ENCODE assay signal across 8 cellular contexts in genomic region chr14:22982013-22982476, GRCh38. TPM values are rescaled to one million over a fixed set of nuclear protein-coding genes. Genes with fewer than 3 reads are reported as not detected.
DNase-seq lines count a peak whose midpoint lies in the region; TF ChIP-seq lines count a peak whose summit lies in the region.

No MANE protein-coding gene starts in this region.

- no peaks in the 10 kb centered on the region for H3K9me3 Mint-ChIP-seq in activated T-helper 2 cell treated with anti-CD3 and anti-CD28 coated beads, Interferon-gamma antibody, Interleukin-2, Interleukin-4, amounts not matched to agents 10 μg/mL and 5 μg/mL and 100 μg/mL, durations not matched to agents 14 hours and 24 hours and 36 hours
- no peaks in the 10 kb centered on the region for H3K9me3 Mint-ChIP-seq in immature natural killer cell

- H3K27me3 Mint-ChIP-seq in activated T-helper 2 cell treated with anti-CD3 and anti-CD28 coated beads, Interferon-gamma antibody, Interleukin-2, Interleukin-4, amounts not matched to agents 10 μg/mL and 5 μg/mL and 100 μg/mL, durations not matched to agents 14 hours and 24 hours and 36 hours (ENCODE audit: low read depth), result peaks cover 19% of the 10 kb centered on the region
- H3K27me3 Mint-ChIP-seq in immature natural killer cell (ENCODE audit: low read depth in 3 of 3), result peaks cover 2 to 3% (median 2%) of the 10 kb centered on the region in 3 donors

- peak overlapping the region; percentile 70 to 78 (median 72) for H3K4me3 ChIP-seq in stomach

- 0 to 2% (median 1%) methylated on average over 26 to 36 of the region's 36 CpGs for WGBS in stomach, 5 donors

- peaks cover 0 to under 1% (median under 1%) of the 10 kb centered on the region in 4 donors for H3K36me3 ChIP-seq in stomach

- H3K4me1 ChIP-seq in stomach, result peaks cover 34 to 66% (median 63%) of the 10 kb centered on the region in 4 donors

- DNase-seq in DMS53 (lab: John Stamatoyannopoulos, UW) (peak; percentile 43), DMS53 treated with DMSO at 0.1 percent for 48 hours (lab: John Stamatoyannopoulos, UW; ENCODE audit: unreplicated experiment) (no peak), immature natural killer cell (no peak), stomach (no peak), NCI-H2081 (lab: John Stamatoyannopoulos, UW) (no peak), NCI-H2171 treated with DMSO at 0.1 percent for 48 hours (lab: John Stamatoyannopoulos, UW) (no peak)
- no peak for DNase-seq in activated T-helper 2 cell treated with anti-CD3 and anti-CD28 coated beads, Interferon-gamma antibody, Interleukin-2, Interleukin-4, amounts not matched to agents 10 μg/mL and 5 μg/mL and 100 μg/mL, durations not matched to agents 14 hours and 24 hours and 36 hours (ENCODE audit: low spot score)
- DNase-seq in activated effector memory CD4-positive, alpha-beta T cell treated with Interleukin-2 at 50 U/mL for 16 hours, result no peak

- TF ChIP-seq POLR2A in stomach (IDR thresholded peaks at IDR 0.05), result no peak

- peaks cover 0 to 25% (median 14%) of the 10 kb centered on the region in 3 donors for H3K27me3 ChIP-seq in stomach

- H3K27ac ChIP-seq in stomach, result peak overlapping the region; percentile 76 to 88 (median 78)

- H3K4me3 Mint-ChIP-seq in activated T-helper 2 cell treated with anti-CD3 and anti-CD28 coated beads, Interferon-gamma antibody, Interleukin-2, Interleukin-4, amounts not matched to agents 10 μg/mL and 5 μg/mL and 100 μg/mL, durations not matched to agents 14 hours and 24 hours and 36 hours (ENCODE audit: low read depth), result peak overlapping the region; percentile 27
- H3K4me3 Mint-ChIP-seq in immature natural killer cell, result peak overlapping the region in 4 of 5 donors; percentile 62 to 73 (median 70)

- H3K36me3 Mint-ChIP-seq in activated T-helper 2 cell treated with anti-CD3 and anti-CD28 coated beads, Interferon-gamma antibody, Interleukin-2, Interleukin-4, amounts not matched to agents 10 μg/mL and 5 μg/mL and 100 μg/mL, durations not matched to agents 14 hours and 24 hours and 36 hours (ENCODE audit: low read depth), result no peaks in the 10 kb centered on the region
- H3K36me3 Mint-ChIP-seq in immature natural killer cell, result no peaks in the 10 kb centered on the region

- TF ChIP-seq CTCF in stomach (IDR thresholded peaks at IDR 0.05), result no peak

- H3K4me1 Mint-ChIP-seq in activated T-helper 2 cell treated with anti-CD3 and anti-CD28 coated beads, Interferon-gamma antibody, Interleukin-2, Interleukin-4, amounts not matched to agents 10 μg/mL and 5 μg/mL and 100 μg/mL, durations not matched to agents 14 hours and 24 hours and 36 hours (ENCODE audit: low read depth), result peaks cover 6% of the 10 kb centered on the region
- peaks cover 5 to 8% of the 10 kb centered on the region in 2 donors for H3K4me1 Mint-ChIP-seq in immature natural killer cell

- intact Hi-C loops in activated T-helper 2 cell treated with anti-CD3 and anti-CD28 coated beads, Interferon-gamma antibody, Interleukin-2, Interleukin-4, amounts not matched to agents 10 μg/mL and 5 μg/mL and 100 μg/mL, durations not matched to agents 14 hours and 24 hours and 36 hours (cut with micrococcal nuclease), result loop anchor here (2.0 kb wide), 1 partner anchor 411 kb away; no protein-coding TSS in a partner anchor
- intact Hi-C loops in stomach (cut with DNase I; ENCODE audit: low total_unique reads), result no loop called here

- no peak overlapping the region for H3K27ac Mint-ChIP-seq in activated T-helper 2 cell treated with anti-CD3 and anti-CD28 coated beads, Interferon-gamma antibody, Interleukin-2, Interleukin-4, amounts not matched to agents 10 μg/mL and 5 μg/mL and 100 μg/mL, durations not matched to agents 14 hours and 24 hours and 36 hours
- H3K27ac Mint-ChIP-seq in immature natural killer cell, result no peak overlapping the region

- no peaks in the 10 kb centered on the region for H3K9me3 ChIP-seq in stomach

- TF ChIP-seq EP300 in stomach (IDR thresholded peaks at IDR 0.05), result no peak

RNA-seq across cellular contexts. Expression of gene AJUBA, which starts 0.3 kb away (rescaled TPM):
- total RNA-seq in activated T-helper 2 cell treated with anti-CD3 and anti-CD28 coated beads, Interferon-gamma antibody, Interleukin-2, Interleukin-4, amounts not matched to agents 10 μg/mL and 5 μg/mL and 100 μg/mL, durations not matched to agents 14 hours and 24 hours and 36 hours, result 1.5 and 2.1 TPM in 2 replicates
- polyA plus RNA-seq in immature natural killer cell (under 1 TPM in 2 of 3 donors, not detected in 1; 0.18 to 0.21 TPM), stomach (1 to 10 TPM; 1.5 to 6.9 (median 6.6) TPM)
- 10 to 100 TPM in 3 of 5 donors, 1 to 10 TPM in 1, not detected in 1; 3.1 to 13.3 (median 10.7) TPM for total RNA-seq in stomach

RNA-seq across cellular contexts. Expression of gene HAUS4, which starts 25.2 kb away (rescaled TPM):
- 63.5 and 65.5 TPM in 2 replicates for total RNA-seq in activated T-helper 2 cell treated with anti-CD3 and anti-CD28 coated beads, Interferon-gamma antibody, Interleukin-2, Interleukin-4, amounts not matched to agents 10 μg/mL and 5 μg/mL and 100 μg/mL, durations not matched to agents 14 hours and 24 hours and 36 hours
- polyA plus RNA-seq in immature natural killer cell (10 to 100 TPM; 23.0 to 26.2 (median 23.2) TPM), stomach (10 to 100 TPM; 28.1 to 38.8 (median 37.0) TPM)
- total RNA-seq in stomach, result 100 to 1,000 TPM in 1 of 5 donors, 10 to 100 TPM in 4; 38.5 to 121 (median 76.8) TPM

RNA-seq across cellular contexts. Expression of gene C14orf93, which starts 27.9 kb away (rescaled TPM):
- total RNA-seq in activated T-helper 2 cell treated with anti-CD3 and anti-CD28 coated beads, Interferon-gamma antibody, Interleukin-2, Interleukin-4, amounts not matched to agents 10 μg/mL and 5 μg/mL and 100 μg/mL, durations not matched to agents 14 hours and 24 hours and 36 hours, result 9.1 and 9.2 TPM in 2 replicates
- polyA plus RNA-seq in immature natural killer cell (1 to 10 TPM; 3.4 to 9.8 (median 5.0) TPM), stomach (1 to 10 TPM; 6.8 to 8.6 (median 7.2) TPM)
- 10 to 100 TPM in 3 of 5 donors, 1 to 10 TPM in 1, not detected in 1; 5.0 to 29.1 (median 20.6) TPM for total RNA-seq in stomach

RNA-seq across cellular contexts. Expression of gene PSMB5, which starts 52.7 kb away (rescaled TPM):
- 124 and 134 TPM in 2 replicates for total RNA-seq in activated T-helper 2 cell treated with anti-CD3 and anti-CD28 coated beads, Interferon-gamma antibody, Interleukin-2, Interleukin-4, amounts not matched to agents 10 μg/mL and 5 μg/mL and 100 μg/mL, durations not matched to agents 14 hours and 24 hours and 36 hours
- polyA plus RNA-seq in immature natural killer cell, result 10 to 100 TPM; 25.6 to 54.3 (median 39.7) TPM
- total RNA-seq in stomach, result 100 to 1,000 TPM in 1 of 5 donors, 10 to 100 TPM in 4; 34.4 to 139 (median 54.6) TPM
- polyA plus RNA-seq in stomach, result 100 to 1,000 TPM in 1 of 3 donors, 10 to 100 TPM in 2; 96.4 to 147 (median 98.6) TPM

RNA-seq across cellular contexts. Expression of gene PRMT5, which starts 52.9 kb away (rescaled TPM):
- total RNA-seq in activated T-helper 2 cell treated with anti-CD3 and anti-CD28 coated beads, Interferon-gamma antibody, Interleukin-2, Interleukin-4, amounts not matched to agents 10 μg/mL and 5 μg/mL and 100 μg/mL, durations not matched to agents 14 hours and 24 hours and 36 hours, result 147 and 152 TPM in 2 replicates
- polyA plus RNA-seq in immature natural killer cell (10 to 100 TPM; 32.9 to 34.9 (median 34.7) TPM), stomach (10 to 100 TPM; 32.1 to 39.6 (median 38.0) TPM)
- 10 to 100 TPM; 20.9 to 48.8 (median 36.2) TPM for total RNA-seq in stomach
